31 cellular contexts compared by ENCODE assay signal in the genomic region with DNA sequence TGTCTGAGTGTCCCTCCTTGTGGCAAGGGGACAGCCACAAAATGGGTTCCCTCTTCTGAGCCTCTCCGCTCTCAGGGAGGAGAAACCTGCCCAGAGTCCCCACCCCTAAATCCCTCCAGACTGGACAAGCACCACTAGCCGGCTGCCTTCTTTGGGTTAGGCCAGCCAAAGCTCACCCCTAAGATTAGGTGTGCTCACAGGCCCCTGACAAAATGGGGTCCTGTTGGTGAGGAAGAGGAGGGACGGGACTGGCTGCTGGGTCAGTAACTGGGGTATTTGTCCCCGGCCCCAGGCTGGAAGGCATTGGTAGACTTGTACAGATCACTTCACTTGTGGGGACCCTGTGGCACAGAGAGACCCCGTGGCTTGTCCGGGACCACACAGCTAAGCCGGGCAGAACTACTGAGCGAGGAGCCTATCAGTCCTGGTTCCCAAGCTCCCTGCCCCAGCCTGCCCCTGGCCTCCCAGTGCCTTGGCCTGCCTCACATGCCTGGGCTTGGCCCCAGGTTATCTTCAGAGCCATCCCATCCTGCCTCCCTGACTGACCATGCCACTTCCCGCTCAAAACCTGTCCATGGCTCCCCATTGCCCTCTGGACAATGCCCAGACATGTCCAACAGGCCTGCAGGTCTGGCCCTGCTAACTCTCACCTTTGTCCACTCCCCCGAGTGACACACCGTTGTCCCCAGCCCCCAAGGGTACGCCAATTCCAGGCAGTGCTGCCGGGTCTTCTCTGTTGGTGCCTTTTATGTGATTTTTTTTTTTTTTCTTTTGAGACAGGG. TPM values are rescaled to one million over a fixed set of nuclear protein-coding genes. Genes with fewer than 3 reads are reported as not detected.
DNase-seq lines count a peak whose midpoint lies in the region; ATAC-seq and TF ChIP-seq lines count a peak whose summit lies in the region.
"Had no signal": no experiment of that assay in that cellular context is flagged by ENCODE, and none has a peak within 500 bp of the region (broad histone marks: within the 10 kb centered on the region; RNA-seq: fewer than 3 reads in every experiment).

No MANE protein-coding gene starts in this region.

- H3K18ac ChIP-seq in neuronal stem cell (ENCODE audit: low read length): peak overlapping the region; percentile 55

- H3K4ac ChIP-seq in neuronal stem cell (ENCODE audit: low read length): no peak overlapping the region

- WGBS in neuronal stem cell (ENCODE audit: extremely low coverage in 2 of 2, insufficient read length in 2 of 2, insufficient replicate concordance in 1 of 2), 2 donors: no CpG with 5 or more reads among the region's 13 CpGs

- H3K4me1 ChIP-seq in neuronal stem cell (ENCODE audit: control insufficient read depth in 2 of 2, insufficient read depth in 1 of 2, low read depth in 1 of 2, low read length in 2 of 2): peaks cover 0 to 1% of the 10 kb centered on the region in 2 donors
- H3K4me1 ChIP-seq: SJCRH30 had no signal

- peak overlapping the region; percentile 31 for H3K27ac ChIP-seq in RWPE1
- H3K27ac ChIP-seq in neuronal stem cell (replicated peaks; ENCODE audit: low read length): peak overlapping the region; percentile 27
- H3K27ac ChIP-seq: esophagus muscularis mucosa, ovary, SJCRH30, skin epidermis, tibial artery had no signal

- no peaks in the 10 kb centered on the region for H3K36me3 ChIP-seq in neuronal stem cell (replicated peaks in 1 of 2; ENCODE audit: control insufficient read depth in 2 of 2, insufficient read depth in 2 of 2, low read length in 2 of 2)
- H3K36me3 ChIP-seq: esophagus muscularis mucosa, MG63, ovary, SJCRH30, tibial artery had no signal

- no peaks in the 10 kb centered on the region for H3K79me1 ChIP-seq in neuronal stem cell (ENCODE audit: low read depth, low read length)

- H3K9me3 Mint-ChIP-seq in activated naive CD4-positive, alpha-beta T cell treated with anti-CD3 and anti-CD28 coated beads for 36 hours: no peaks in the 10 kb centered on the region
- H3K9me3 Mint-ChIP-seq in immature natural killer cell: no peaks in the 10 kb centered on the region
- H3K9me3 Mint-ChIP-seq: stimulated activated naive CD8-positive, alpha-beta T cell treated with anti-CD3 and anti-CD28 coated beads, Interleukin-15, amount 100 ng/mL, for 72 hours had no signal

- no peaks in the 10 kb centered on the region for H3K27me3 Mint-ChIP-seq in activated naive CD4-positive, alpha-beta T cell treated with anti-CD3 and anti-CD28 coated beads for 36 hours (ENCODE audit: low read depth)
- H3K27me3 Mint-ChIP-seq in immature natural killer cell (ENCODE audit: low read depth in 3 of 3): peaks cover 17 to 39% (median 28%) of the 10 kb centered on the region in 3 donors
- H3K27me3 Mint-ChIP-seq: stimulated activated naive CD8-positive, alpha-beta T cell treated with anti-CD3 and anti-CD28 coated beads, Interleukin-15, amount 100 ng/mL, for 72 hours had no signal

- H4K91ac ChIP-seq in neuronal stem cell (ENCODE audit: low read depth, low read length, poor library complexity): peak overlapping the region; percentile 53

- H3K36me3 Mint-ChIP-seq in activated naive CD4-positive, alpha-beta T cell treated with anti-CD3 and anti-CD28 coated beads for 36 hours (ENCODE audit: low read depth): no peaks in the 10 kb centered on the region
- no peaks in the 10 kb centered on the region for H3K36me3 Mint-ChIP-seq in immature natural killer cell

- H3K4me3 Mint-ChIP-seq in activated naive CD4-positive, alpha-beta T cell treated with anti-CD3 and anti-CD28 coated beads for 36 hours: no peak overlapping the region
- no peak overlapping the region for H3K4me3 Mint-ChIP-seq in immature natural killer cell

- no peak overlapping the region for H3K4me2 ChIP-seq in neuronal stem cell (ENCODE audit: insufficient read depth, low read length, poor library complexity, severe bottlenecking)

- peak overlapping the region; percentile 95 for H2BK5ac ChIP-seq in neuronal stem cell (ENCODE audit: low read length)

- H3K4me3 ChIP-seq in neuronal stem cell (ENCODE audit: low read length in 2 of 2): no peak overlapping the region
- H3K4me3 ChIP-seq: esophagus muscularis mucosa, MG63, ovary, SJCRH30, skin epidermis, tibial artery had no signal

- H3K14ac ChIP-seq in neuronal stem cell (ENCODE audit: low read length): peak overlapping the region; percentile 25

- H2AK5ac ChIP-seq in neuronal stem cell (ENCODE audit: low read depth, low read length): peak overlapping the region; percentile 79

- peak overlapping the region; percentile 83 for H2BK15ac ChIP-seq in neuronal stem cell (ENCODE audit: low read length)

- no peak for DNase-seq in activated naive CD4-positive, alpha-beta T cell treated with anti-CD3 and anti-CD28 coated beads for 36 hours
- no peak for DNase-seq in activated naive CD4-positive, alpha-beta T cell treated with Interleukin-2 at 50 U/mL for 16 hours
- DNase-seq in RWPE1 (ENCODE audit: low spot score) (no peak), immature natural killer cell (no peak), neuronal stem cell (ENCODE audit: low spot score) (no peak), C1 segment of cervical spinal cord (lab: John Stamatoyannopoulos, UW) (no peak), islet precursor cell (no peak)
- DNase-seq: activated CD4-positive, alpha-beta T cell treated with anti-CD3 and anti-CD28 coated beads for 1 hour; activated CD8-positive, alpha-beta memory T cell treated with anti-CD3 and anti-CD28 coated beads for 24 hours; activated gamma-delta T cell; amygdala; effector CD8-positive, alpha-beta T cell; KBM-7; MG63; NCI-H1417; NCI-H2029 treated with DMSO at 0.1 percent for 48 hours; NCI-H2227 treated with DMSO at 0.1 percent for 48 hours; NCI-H69; ovary; SJCRH30; stimulated activated naive CD8-positive, alpha-beta T cell treated with anti-CD3 and anti-CD28 coated beads, Interleukin-15, amount 100 ng/mL, for 72 hours; tibial artery had no signal

- H3K27me3 ChIP-seq in neuronal stem cell (ENCODE audit: control insufficient read depth in 3 of 3, insufficient read depth in 3 of 3, low read depth in 1 of 3, low read length in 3 of 3): peaks cover 0 to 21% (median 4%) of the 10 kb centered on the region in 3 experiments
- H3K27me3 ChIP-seq: MG63, ovary, SJCRH30 had no signal

- POLR2A ChIA-PET in RWPE1 (lab: Yijun Ruan, JAX; ENCODE audit: low non-redundant PET): interaction anchor here (0.6 kb wide), 1 partner anchor 244 kb away, joined by 3 read pairs; no protein-coding TSS in a partner anchor

- peaks cover 0 to 2% of the 10 kb centered on the region in 2 donors for H3K9me3 ChIP-seq in neuronal stem cell (replicated peaks in 1 of 2; ENCODE audit: control insufficient read depth in 2 of 2, insufficient read depth in 1 of 2, low read depth in 1 of 2, low read length in 2 of 2)
- H3K9me3 ChIP-seq: esophagus muscularis mucosa, MG63, ovary, SJCRH30, tibial artery had no signal

- intact Hi-C loops in activated naive CD4-positive, alpha-beta T cell treated with anti-CD3 and anti-CD28 coated beads for 36 hours (cut with micrococcal nuclease): no loop called here

- no peak for ATAC-seq in HG02642 (IDR thresholded peaks at IDR 0.05; ENCODE audit: poor library complexity, unreplicated experiment)
- ATAC-seq: HCT116; stimulated activated naive CD8-positive, alpha-beta T cell treated with anti-CD3 and anti-CD28 coated beads, Interleukin-15, amount 100 ng/mL, for 72 hours had no signal

- H2BK120ac ChIP-seq in neuronal stem cell (ENCODE audit: low read depth, low read length): peak overlapping the region; percentile 56

- H2AFZ ChIP-seq in neuronal stem cell (ENCODE audit: low read length): peak overlapping the region; percentile 70

- peak overlapping the region; percentile 63 for H2BK12ac ChIP-seq in neuronal stem cell (ENCODE audit: low read length)

- CTCF ChIA-PET in activated naive CD4-positive, alpha-beta T cell treated with anti-CD3 and anti-CD28 coated beads for 36 hours (lab: Charles Lee): interaction anchor here (0.6 to 0.7 kb wide), 2 partner anchors 9 to 23 kb away, joined by 4 read pairs; no protein-coding TSS in a partner anchor
- CTCF ChIA-PET in RWPE1 (lab: Yijun Ruan, JAX): interaction anchor here (0.7 kb wide), 1 partner anchor 343 kb away, joined by 3 read pairs; no protein-coding TSS in a partner anchor

- H3K27ac Mint-ChIP-seq in activated naive CD4-positive, alpha-beta T cell treated with anti-CD3 and anti-CD28 coated beads for 36 hours: peak overlapping the region; percentile 28
- H3K27ac Mint-ChIP-seq in immature natural killer cell: peak overlapping the region in 4 of 6 donors; percentile 40 to 83 (median 71)

- H3K4me1 Mint-ChIP-seq in activated naive CD4-positive, alpha-beta T cell treated with anti-CD3 and anti-CD28 coated beads for 36 hours (ENCODE audit: low read depth): peaks cover 28% of the 10 kb centered on the region
- peaks cover 16 to 21% of the 10 kb centered on the region in 2 donors for H3K4me1 Mint-ChIP-seq in immature natural killer cell

- TF ChIP-seq CTCF in RWPE1 (conservative IDR thresholded peaks at IDR 0.05; ENCODE audit: low read depth): no peak

- peak overlapping the region; percentile 44 for H3K23ac ChIP-seq in neuronal stem cell (ENCODE audit: low read depth, low read length, poor library complexity)

- no peak overlapping the region for H4K8ac ChIP-seq in neuronal stem cell (ENCODE audit: low read depth, low read length)

- no peak overlapping the region for H3K9ac ChIP-seq in neuronal stem cell (ENCODE audit: low read depth, low read length, poor library complexity)

RNA-seq across cellular contexts. Expression of a gene that starts 10.5 kb away (rescaled TPM):
- total RNA-seq in activated naive CD4-positive, alpha-beta T cell treated with anti-CD3 and anti-CD28 coated beads for 36 hours: not detected
- polyA plus RNA-seq in immature natural killer cell: not detected
- polyA plus RNA-seq in neuronal stem cell (2013, experiment 1 of 2): not detected
- 0.07 TPM for polyA plus RNA-seq in neuronal stem cell (2013, experiment 2 of 2)
- total RNA-seq: A172, esophagus muscularis mucosa, frontal cortex, HT-29, ovary, renal cortical epithelial cell, SJCRH30 had no signal
- polyA plus RNA-seq: ovary had no signal

RNA-seq across cellular contexts. Expression of a gene that starts 23.6 kb away (rescaled TPM):
- total RNA-seq in activated naive CD4-positive, alpha-beta T cell treated with anti-CD3 and anti-CD28 coated beads for 36 hours: not detected
- 1 to 10 TPM in 1 of 3 donors, not detected in 2; 1.1 TPM for polyA plus RNA-seq in immature natural killer cell
- polyA plus RNA-seq in neuronal stem cell (2013, experiment 1 of 2): 0.17 TPM
- 0.12 TPM for polyA plus RNA-seq in neuronal stem cell (2013, experiment 2 of 2)
- total RNA-seq: A172, esophagus muscularis mucosa, frontal cortex, HT-29, renal cortical epithelial cell, SJCRH30 had no signal

RNA-seq across cellular contexts. Expression of a gene that starts 49.2 kb away (rescaled TPM):
- 10 to 100 TPM; 50.0 to 52.4 TPM for total RNA-seq in activated naive CD4-positive, alpha-beta T cell treated with anti-CD3 and anti-CD28 coated beads for 36 hours
- 10 to 100 TPM; 65.2 to 76.5 (median 70.7) TPM for polyA plus RNA-seq in immature natural killer cell
- 58.4 TPM for polyA plus RNA-seq in neuronal stem cell (2013, experiment 1 of 2)
- polyA plus RNA-seq in neuronal stem cell (2013, experiment 2 of 2): 57.2 TPM

RNA-seq across cellular contexts. Expression of a gene that starts 51.6 kb away (rescaled TPM):
- total RNA-seq in activated naive CD4-positive, alpha-beta T cell treated with anti-CD3 and anti-CD28 coated beads for 36 hours: not detected
- not detected for polyA plus RNA-seq in immature natural killer cell
- not detected for polyA plus RNA-seq in neuronal stem cell (2013, experiment 1 of 2)
- not detected for polyA plus RNA-seq in neuronal stem cell (2013, experiment 2 of 2)
- total RNA-seq: A172, esophagus muscularis mucosa, frontal cortex, HT-29, mesenteric fat pad, renal cortical epithelial cell had no signal
